ENCODE assay signal across 25 cellular contexts in the genomic region with DNA sequence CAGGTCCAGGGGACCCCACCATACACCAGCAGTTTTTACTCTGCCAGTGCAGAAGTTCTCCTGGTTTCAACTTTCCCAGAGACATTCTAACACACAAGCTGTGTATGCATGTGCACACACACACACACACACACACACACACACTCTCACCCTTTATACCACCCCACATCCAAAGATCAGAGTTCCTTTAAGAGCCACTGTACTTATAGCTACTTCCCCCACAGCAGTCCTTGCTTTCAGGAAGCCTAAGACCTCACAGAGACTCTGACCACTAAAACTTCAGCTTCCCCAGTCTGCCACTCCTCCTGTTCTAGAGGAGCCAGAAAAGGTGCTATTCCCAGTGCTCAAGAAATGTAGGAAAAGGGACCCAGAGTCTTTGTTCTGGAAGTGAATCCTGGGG.
"Had no signal": no experiment of that assay in that cellular context is flagged by ENCODE, and none has a peak within 500 bp of the region (broad histone marks: within the 10 kb centered on the region; RNA-seq: fewer than 3 reads in every experiment).

No MANE protein-coding gene starts in this region.

- FAIRE-seq: endothelial cell of umbilical vein, kidney, TTC549 had no signal

- ATAC-seq: activated CD8-positive, alpha-beta memory T cell treated with anti-CD3 and anti-CD28 coated beads, Interleukin-2, amount 10 ng/mL, durations not matched to agents 7 days and 5 days; left lung; natural killer cell; T-helper 17 cell had no signal

- H3K27me3 Mint-ChIP-seq: activated CD8-positive, alpha-beta memory T cell treated with anti-CD3 and anti-CD28 coated beads, Interleukin-2, amount 10 ng/mL, durations not matched to agents 7 days and 5 days; activated T-cell treated with anti-CD3 and anti-CD28 coated beads, Interleukin-2, amount 50 U/mL, for 24 hours; T-helper 17 cell had no signal

- H3K27ac ChIP-seq: esophagus squamous epithelium, left lung, tibial nerve, uterus had no signal

- H3K4me1 ChIP-seq: esophagus squamous epithelium, uterus had no signal

- H3K27me3 ChIP-seq: esophagus squamous epithelium, left lung, tibial nerve, uterus had no signal

- H3K27ac Mint-ChIP-seq: activated CD8-positive, alpha-beta memory T cell treated with anti-CD3 and anti-CD28 coated beads, Interleukin-2, amount 10 ng/mL, durations not matched to agents 7 days and 5 days; activated T-cell treated with anti-CD3 and anti-CD28 coated beads, Interleukin-2, amount 50 U/mL, for 24 hours; natural killer cell; T-helper 17 cell had no signal

- DNase-seq: activated CD4-positive, CD25-positive, alpha-beta regulatory T cell treated with anti-CD3 and anti-CD28 coated beads, Interleukin-2, amount 50 U/mL, for 72 hours; activated CD8-positive, alpha-beta memory T cell treated with anti-CD3 and anti-CD28 coated beads, Interleukin-2, amount 10 ng/mL, durations not matched to agents 7 days and 5 days; activated effector memory CD4-positive, alpha-beta T cell treated with Interleukin-2 at 50 U/mL for 16 hours; activated naive CD4-positive, alpha-beta T cell treated with anti-CD3 and anti-CD28 coated beads, Interleukin-2, amount 50 U/mL, for 16 hours; activated T-cell treated with anti-CD3 and anti-CD28 coated beads, Interleukin-2, amount 50 U/mL, for 24 hours; cortex of kidney; effector CD4-positive, alpha-beta T cell; esophagus squamous epithelium; foreskin fibroblast; glutamatergic neuron; hypothalamus; kidney; left lung; mammary epithelial cell; natural killer cell; nucleus accumbens; stimulated activated CD4-positive, alpha-beta T cell treated with anti-CD3 and anti-CD28 coated beads, Interleukin-2, amount 100 ng/mL, for 48 hours; stimulated activated naive CD4-positive, alpha-beta T cell; substantia nigra; T-helper 17 cell; uterus had no signal

- H3K4me3 ChIP-seq: esophagus squamous epithelium, left lung, tibial nerve, uterus had no signal

- H3K36me3 Mint-ChIP-seq: activated CD8-positive, alpha-beta memory T cell treated with anti-CD3 and anti-CD28 coated beads, Interleukin-2, amount 10 ng/mL, durations not matched to agents 7 days and 5 days; natural killer cell had no signal

- H3K9me3 ChIP-seq: esophagus squamous epithelium, left lung, tibial nerve, uterus had no signal

- H3K9me3 Mint-ChIP-seq: activated T-cell treated with anti-CD3 and anti-CD28 coated beads, Interleukin-2, amount 50 U/mL, for 24 hours; natural killer cell had no signal

- H3K4me3 Mint-ChIP-seq: activated CD8-positive, alpha-beta memory T cell treated with anti-CD3 and anti-CD28 coated beads, Interleukin-2, amount 10 ng/mL, durations not matched to agents 7 days and 5 days; activated T-cell treated with anti-CD3 and anti-CD28 coated beads, Interleukin-2, amount 50 U/mL, for 24 hours; central memory CD8-positive, alpha-beta T cell; natural killer cell; T-helper 17 cell had no signal

- H3K36me3 ChIP-seq: esophagus squamous epithelium, left lung, tibial nerve, uterus had no signal

- H3K4me1 Mint-ChIP-seq: activated CD8-positive, alpha-beta memory T cell treated with anti-CD3 and anti-CD28 coated beads, Interleukin-2, amount 10 ng/mL, durations not matched to agents 7 days and 5 days; central memory CD8-positive, alpha-beta T cell; T-helper 17 cell had no signal
